Comparison of ENCODE assay signal across 16 cellular contexts in the genomic region with DNA sequence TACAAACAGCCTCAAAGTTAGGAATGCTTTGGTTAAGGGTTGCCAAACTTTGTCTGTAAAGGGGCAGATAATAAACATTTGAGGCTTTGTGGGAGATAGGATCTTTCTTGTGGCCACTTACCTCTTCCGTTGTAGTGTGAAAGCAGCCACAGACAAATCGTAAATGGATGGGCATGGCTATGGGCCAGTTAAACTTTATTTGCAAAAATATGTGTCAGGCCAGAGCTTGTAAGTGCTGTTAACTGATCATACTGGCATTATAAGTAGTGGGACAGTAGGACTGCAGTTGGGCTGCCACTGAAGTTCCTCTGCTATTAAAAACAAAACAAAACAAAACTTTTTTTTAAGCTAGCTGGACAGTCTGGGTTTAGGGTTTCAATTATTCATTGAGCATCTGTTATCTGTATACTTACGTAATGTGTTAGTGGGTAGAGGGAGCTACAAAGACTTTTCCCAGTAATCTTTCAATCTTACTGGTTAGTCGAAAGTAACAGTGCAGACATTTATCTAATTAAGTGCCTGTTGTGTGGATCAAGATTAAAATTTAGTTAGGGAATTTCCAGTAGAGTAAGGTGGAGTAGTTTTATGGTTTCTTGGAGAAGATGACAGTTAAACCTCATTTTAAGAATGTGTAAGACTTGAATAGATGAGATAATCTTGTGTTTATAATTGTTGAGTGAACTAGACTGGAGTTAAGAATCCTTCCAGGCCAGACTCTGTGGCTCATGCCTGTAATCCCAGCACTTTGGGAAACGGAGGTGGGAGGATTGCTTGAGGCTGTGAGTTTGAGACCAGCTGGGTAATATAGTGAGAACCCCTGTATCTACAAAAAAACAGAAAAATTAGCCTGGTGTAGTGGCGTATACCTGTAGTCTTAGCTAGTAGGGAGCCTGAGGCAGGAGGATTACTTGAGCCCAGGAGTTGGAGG.
DNase-seq lines count a peak whose midpoint lies in the region; FAIRE-seq and TF ChIP-seq lines count a peak whose summit lies in the region.
"Had no signal": no experiment of that assay in that cellular context is flagged by ENCODE, and none has a peak within 500 bp of the region (broad histone marks: within the 10 kb centered on the region; RNA-seq: fewer than 3 reads in every experiment).

No MANE protein-coding gene starts in this region.

- peak overlapping the region in 3 of 8 donors; percentile 17 to 52 (median 37) for H3K4me3 Mint-ChIP-seq in CD4-positive, alpha-beta memory T cell
- no peak overlapping the region for H3K4me3 Mint-ChIP-seq in chondrocyte (ENCODE audit: unreplicated experiment)
- H3K4me3 Mint-ChIP-seq: activated naive CD4-positive, alpha-beta T cell treated with anti-CD3 and anti-CD28 coated beads, Interleukin-2, amount 50 U/mL, for 24 hours; dendritic cell treated with granulocyte-macrophage colony-stimulating factor and Interleukin-4, amounts not matched to agents 40 ng/mL and 50 ng/mL, for 4 days had no signal

- H3K9me3 Mint-ChIP-seq in CD4-positive, alpha-beta memory T cell: no peaks in the 10 kb centered on the region
- H3K9me3 Mint-ChIP-seq in chondrocyte (ENCODE audit: low read depth): no peaks in the 10 kb centered on the region
- H3K9me3 Mint-ChIP-seq: activated naive CD4-positive, alpha-beta T cell treated with anti-CD3 and anti-CD28 coated beads, Interleukin-2, amount 50 U/mL, for 24 hours; dendritic cell treated with granulocyte-macrophage colony-stimulating factor and Interleukin-4, amounts not matched to agents 40 ng/mL and 50 ng/mL, for 4 days; naive thymus-derived CD8-positive, alpha-beta T cell had no signal

- H3K36me3 ChIP-seq in CD4-positive, alpha-beta memory T cell (ENCODE audit: insufficient read depth, low read length): no peaks in the 10 kb centered on the region
- H3K36me3 ChIP-seq in esophagus squamous epithelium: no peaks in the 10 kb centered on the region
- H3K36me3 ChIP-seq: gastrocnemius medialis, right atrium auricular region had no signal

- H3K4me1 Mint-ChIP-seq in CD4-positive, alpha-beta memory T cell: peaks cover 24 to 39% (median 32%) of the 10 kb centered on the region in 4 donors
- no peaks in the 10 kb centered on the region for H3K4me1 Mint-ChIP-seq in chondrocyte (ENCODE audit: low read depth)

- FAIRE-seq in HTR-8/SVneo (lab: Jason Lieb, UNC) (peak; percentile 48), endometrium (lab: Jason Lieb, UNC) (peak; percentile 33)
- FAIRE-seq: G401.6 had no signal

- TF ChIP-seq POLR2A in esophagus squamous epithelium (IDR thresholded peaks at IDR 0.05): no peak

- intact Hi-C loops in CD4-positive, alpha-beta memory T cell (cut with micrococcal nuclease): no loop called here
- intact Hi-C loops in esophagus squamous epithelium (cut with DNase I): loop anchor here (10.0 kb wide), 1 partner anchor 239 kb away; no protein-coding TSS in a partner anchor

- H3K27ac Mint-ChIP-seq in CD4-positive, alpha-beta memory T cell: peak overlapping the region in 2 of 7 donors; percentile 1 to 33
- no peak overlapping the region for H3K27ac Mint-ChIP-seq in chondrocyte (ENCODE audit: unreplicated experiment)
- H3K27ac Mint-ChIP-seq: activated naive CD4-positive, alpha-beta T cell treated with anti-CD3 and anti-CD28 coated beads, Interleukin-2, amount 50 U/mL, for 24 hours; dendritic cell treated with granulocyte-macrophage colony-stimulating factor and Interleukin-4, amounts not matched to agents 40 ng/mL and 50 ng/mL, for 4 days; naive thymus-derived CD8-positive, alpha-beta T cell had no signal

- H3K27me3 ChIP-seq in CD4-positive, alpha-beta memory T cell (ENCODE audit: insufficient read depth, low read length): no peaks in the 10 kb centered on the region
- no peaks in the 10 kb centered on the region for H3K27me3 ChIP-seq in esophagus squamous epithelium
- H3K27me3 ChIP-seq: gastrocnemius medialis, right atrium auricular region had no signal

- H3K27me3 Mint-ChIP-seq in CD4-positive, alpha-beta memory T cell: no peaks in the 10 kb centered on the region
- H3K27me3 Mint-ChIP-seq in chondrocyte (ENCODE audit: low read depth): no peaks in the 10 kb centered on the region
- H3K27me3 Mint-ChIP-seq: activated naive CD4-positive, alpha-beta T cell treated with anti-CD3 and anti-CD28 coated beads, Interleukin-2, amount 50 U/mL, for 24 hours; naive thymus-derived CD8-positive, alpha-beta T cell had no signal

- no peaks in the 10 kb centered on the region for H3K36me3 Mint-ChIP-seq in CD4-positive, alpha-beta memory T cell
- no peaks in the 10 kb centered on the region for H3K36me3 Mint-ChIP-seq in chondrocyte (ENCODE audit: low read depth)
- H3K36me3 Mint-ChIP-seq: naive thymus-derived CD8-positive, alpha-beta T cell had no signal

- CTCF ChIA-PET in CD4-positive, alpha-beta memory T cell (lab: Charles Lee; ENCODE audit: partially characterized antibody): interaction anchor here (1.1 to 5.3 kb wide), 3 partner anchors 10 to 20 kb away, joined by 3 to 53 read pairs (median 3); no protein-coding TSS in a partner anchor

- TF ChIP-seq CTCF in GM13976 (IDR thresholded peaks at IDR 0.05; ENCODE audit: borderline replicate concordance, control extremely low read depth, extremely low read depth, insufficient read depth, missing control alignments): no peak
- no peak for TF ChIP-seq CTCF in esophagus squamous epithelium (IDR thresholded peaks at IDR 0.05)
- no peak for TF ChIP-seq CTCF in chondrocyte (IDR thresholded peaks at IDR 0.05)

- H3K4me3 ChIP-seq in CD4-positive, alpha-beta memory T cell (ENCODE audit: low read length in 2 of 2): no peak overlapping the region
- no peak overlapping the region for H3K4me3 ChIP-seq in esophagus squamous epithelium
- H3K4me3 ChIP-seq: gastrocnemius medialis, right atrium auricular region had no signal

- no peaks in the 10 kb centered on the region for H3K9me3 ChIP-seq in CD4-positive, alpha-beta memory T cell (ENCODE audit: control insufficient read depth in 1 of 2, low read length in 2 of 2)
- H3K9me3 ChIP-seq in esophagus squamous epithelium: no peaks in the 10 kb centered on the region
- H3K9me3 ChIP-seq: gastrocnemius medialis, right atrium auricular region had no signal

- POLR2A ChIA-PET in CD4-positive, alpha-beta memory T cell (lab: Charles Lee; ENCODE audit: partially characterized antibody): interaction anchor here (1.3 kb wide), 1 partner anchor 15 kb away, joined by 3 read pairs; no protein-coding TSS in a partner anchor

- WGBS in esophagus squamous epithelium, 2 donors: 54 to 72% methylated on average over 6 of the region's 6 CpGs

- in situ Hi-C loops in GM13976 (cut with MboI; ENCODE audit: low sequenced_read_pairs, unreplicated experiment): no loop called here

- no peak overlapping the region for H3K27ac ChIP-seq in CD4-positive, alpha-beta memory T cell (ENCODE audit: low read depth, low read length)
- no peak overlapping the region for H3K27ac ChIP-seq in esophagus squamous epithelium
- H3K27ac ChIP-seq: gastrocnemius medialis, right atrium auricular region had no signal

- DNase-seq in CD4-positive, alpha-beta memory T cell: peak in 3 of 5 donors; percentile 2 to 16 (median 8)
- DNase-seq in HTR-8/SVneo (ENCODE audit: insufficient read length, low spot score) (no peak), SW480 (ENCODE audit: low spot score) (peak; percentile 50), GM13976 (ENCODE audit: low spot score) (no peak), esophagus squamous epithelium (lab: John Stamatoyannopoulos, UW) (no peak), retina (no peak), chondrocyte (ENCODE audit: low spot score) (no peak)
- DNase-seq: AML-193, gastrocnemius medialis, NCI-H1694 treated with DMSO at 0.1 percent for 48 hours had no signal

- peaks cover 33% of the 10 kb centered on the region for H3K4me1 ChIP-seq in CD4-positive, alpha-beta memory T cell (ENCODE audit: insufficient read depth, low read length)
- peaks cover 0 to 8% (median 3%) of the 10 kb centered on the region in 3 donors for H3K4me1 ChIP-seq in esophagus squamous epithelium

Comparison
In these comparisons a context has a peak if more than half of its experiments do, and no peak if none do; other contexts are left out.
1. DNase-seq: peak in CD4-positive, alpha-beta memory T cell (3 of 5) and SW480 (single experiment); none in HTR-8/SVneo (single experiment), GM13976 (single experiment), esophagus squamous epithelium (single experiment), retina (single experiment) and chondrocyte (single experiment).